ENCODE assay signal across 8 cellular contexts in genomic region chr17:49467175-49467574, GRCh38. TPM values are rescaled to one million over a fixed set of nuclear protein-coding genes. Genes with fewer than 3 reads are reported as not detected.
"Had no signal": no experiment of that assay in that cellular context is flagged by ENCODE, and none has a peak within 500 bp of the region (broad histone marks: within the 10 kb centered on the region; RNA-seq: fewer than 3 reads in every experiment).

No MANE protein-coding gene starts in this region.

- H3K4me3 ChIP-seq: GM23338, K562 had no signal

- H3K27ac Mint-ChIP-seq: GM23338, H9, HFFc6 had no signal

- H2AFZ ChIP-seq: GM23338 had no signal

- H3K4me2 ChIP-seq: GM23338 had no signal

- H3K4me3 Mint-ChIP-seq: GM23338, H9, HFFc6 had no signal

- DNase-seq: H9, HCEC 1CT, HFFc6, IMR-90, KG1 had no signal

- ATAC-seq: GM23338, K562 had no signal

RNA-seq across cellular contexts. Expression of gene NGFR, which starts 27.9 kb away (rescaled TPM):
- total RNA-seq: HT-29 had no signal
